ENCODE assay signal across 10 cellular contexts in genomic region chr18:62339106-62339988, GRCh38. TPM values are rescaled to one million over a fixed set of nuclear protein-coding genes. Genes with fewer than 3 reads are reported as not detected.
DNase-seq lines count a peak whose midpoint lies in the region; ATAC-seq and TF ChIP-seq lines count a peak whose summit lies in the region.
"Had no signal": no experiment of that assay in that cellular context is flagged by ENCODE, and none has a peak within 500 bp of the region (broad histone marks: within the 10 kb centered on the region; RNA-seq: fewer than 3 reads in every experiment).

No MANE protein-coding gene starts in this region.

- in situ Hi-C loops in brain microvascular endothelial cell (cut with HindIII; ENCODE audit: low pct_ligation_motif_present, low sequenced_read_pairs): no loop called here

- H3K4me3 ChIP-seq in brain microvascular endothelial cell (ENCODE audit: low read depth, low read length) (no peak overlapping the region), testis (no peak overlapping the region)
- H3K4me3 ChIP-seq: skin epidermis had no signal

- peaks cover 24% of the 10 kb centered on the region for H3K4me1 Mint-ChIP-seq in activated CD4-positive, alpha-beta T cell treated with anti-CD3 and anti-CD28 coated beads for 36 hours
- H3K4me1 Mint-ChIP-seq in glutamatergic neuron (ENCODE audit: low read depth, unreplicated experiment): no peaks in the 10 kb centered on the region

- no peaks in the 10 kb centered on the region for H3K9me3 Mint-ChIP-seq in activated CD4-positive, alpha-beta T cell treated with anti-CD3 and anti-CD28 coated beads for 36 hours (ENCODE audit: low read depth)
- no peaks in the 10 kb centered on the region for H3K9me3 Mint-ChIP-seq in glutamatergic neuron (ENCODE audit: unreplicated experiment)

- 68 to 74% methylated on average over 15 of the region's 15 CpGs for WGBS in testis, 2 donors

- H3K36me3 ChIP-seq in brain microvascular endothelial cell (replicated peaks): no peaks in the 10 kb centered on the region
- no peaks in the 10 kb centered on the region for H3K36me3 ChIP-seq in testis (ENCODE audit: low read depth, missing control alignments)

- no peak overlapping the region for H3K27ac ChIP-seq in brain microvascular endothelial cell
- no peak overlapping the region for H3K27ac ChIP-seq in testis
- H3K27ac ChIP-seq: skin epidermis had no signal

- intact Hi-C loops in activated CD4-positive, alpha-beta T cell treated with anti-CD3 and anti-CD28 coated beads for 36 hours (cut with DNase I, micrococcal nuclease): loop anchor here in 1 of 2 experiments (1.0 kb wide), 1 partner anchor 13 kb away; no protein-coding TSS in a partner anchor
- intact Hi-C loops in testis (cut with DNase I; ENCODE audit: low total_unique reads): no loop called here

- TF ChIP-seq CTCF in brain microvascular endothelial cell (IDR thresholded peaks at IDR 0.05; ENCODE audit: low read depth, low read length, missing control alignments) (no peak), testis (IDR thresholded peaks at IDR 0.05) (no peak), glutamatergic neuron (IDR thresholded peaks at IDR 0.05; ENCODE audit: partially characterized antibody, unreplicated experiment) (no peak)

- peaks cover 19% of the 10 kb centered on the region for H3K27me3 Mint-ChIP-seq in activated CD4-positive, alpha-beta T cell treated with anti-CD3 and anti-CD28 coated beads for 36 hours
- H3K27me3 Mint-ChIP-seq in glutamatergic neuron (ENCODE audit: unreplicated experiment): peaks cover 4% of the 10 kb centered on the region

- POLR2A ChIA-PET in activated CD4-positive, alpha-beta T cell treated with anti-CD3 and anti-CD28 coated beads for 36 hours (lab: Charles Lee): interaction anchor here (1.0 kb wide), 1 partner anchor 29 kb away, joined by 3 read pairs; no protein-coding TSS in a partner anchor

- no peaks in the 10 kb centered on the region for H3K9me3 ChIP-seq in testis

- H3K27me3 ChIP-seq in brain microvascular endothelial cell (replicated peaks): no peaks in the 10 kb centered on the region
- no peaks in the 10 kb centered on the region for H3K27me3 ChIP-seq in testis

- peak overlapping the region; percentile 7 for H3K4me3 Mint-ChIP-seq in activated CD4-positive, alpha-beta T cell treated with anti-CD3 and anti-CD28 coated beads for 36 hours
- no peak overlapping the region for H3K4me3 Mint-ChIP-seq in glutamatergic neuron (ENCODE audit: unreplicated experiment)

- peaks cover 11% of the 10 kb centered on the region for H3K4me1 ChIP-seq in testis

- peak; percentile 56 for DNase-seq in activated CD4-positive, alpha-beta T cell treated with anti-CD3 and anti-CD28 coated beads for 36 hours
- no peak for DNase-seq in activated CD4-positive, alpha-beta T cell treated with anti-CD3 and anti-CD28 coated beads, Interleukin-2, amount 50 U/mL, for 4 hours
- DNase-seq in MV-4-11 (lab: John Stamatoyannopoulos, UW) (peak; percentile 17), brain microvascular endothelial cell (peak; percentile 76), non-pigmented ciliary epithelial cell (ENCODE audit: low read depth) (peak; percentile 43), NCI-H1436 (lab: John Stamatoyannopoulos, UW) (no peak), testis (no peak), glutamatergic neuron (no peak)
- DNase-seq: activated gamma-delta T cell treated with Interleukin-2 at 50 U/mL for 16 hours had no signal

- CTCF ChIA-PET in activated CD4-positive, alpha-beta T cell treated with anti-CD3 and anti-CD28 coated beads for 36 hours (lab: Charles Lee): interaction anchor here (0.7 to 2.5 kb wide), 3 partner anchors 10 to 15 kb away, joined by 4 to 11 read pairs (median 7); no protein-coding TSS in a partner anchor

- ATAC-seq in activated CD4-positive, alpha-beta T cell treated with anti-CD3 and anti-CD28 coated beads for 36 hours: peak; percentile 98

- H3K36me3 Mint-ChIP-seq in activated CD4-positive, alpha-beta T cell treated with anti-CD3 and anti-CD28 coated beads for 36 hours (ENCODE audit: low read depth): no peaks in the 10 kb centered on the region
- H3K36me3 Mint-ChIP-seq in glutamatergic neuron (ENCODE audit: unreplicated experiment): no peaks in the 10 kb centered on the region

- no peak for TF ChIP-seq POLR2A in testis (IDR thresholded peaks at IDR 0.05)

- peak overlapping the region; percentile 72 for H3K27ac Mint-ChIP-seq in activated CD4-positive, alpha-beta T cell treated with anti-CD3 and anti-CD28 coated beads for 36 hours
- H3K27ac Mint-ChIP-seq in glutamatergic neuron (ENCODE audit: unreplicated experiment): no peak overlapping the region

RNA-seq across cellular contexts. Expression of gene TNFRSF11A, which starts 14.2 kb away (rescaled TPM):
- total RNA-seq in activated CD4-positive, alpha-beta T cell treated with anti-CD3 and anti-CD28 coated beads for 36 hours: 1 to 10 TPM; 6.9 to 9.3 TPM
- total RNA-seq in testis: 1 to 10 TPM; 2.4 to 3.0 TPM
- 3.3 TPM for polyA plus RNA-seq in testis (ENCODE audit: insufficient read depth, low read depth, low replicate concordance)
- total RNA-seq in glutamatergic neuron (ENCODE audit: unreplicated experiment): 1.2 TPM

Comparison
In these comparisons a context has a peak if more than half of its experiments do, and no peak if none do; other contexts are left out.
1. DNase-seq: peak in activated CD4-positive, alpha-beta T cell treated with anti-CD3 and anti-CD28 coated beads for 36 hours (single experiment), MV-4-11 (single experiment), brain microvascular endothelial cell (single experiment) and non-pigmented ciliary epithelial cell (single experiment); none in activated CD4-positive, alpha-beta T cell treated with anti-CD3 and anti-CD28 coated beads, Interleukin-2, amount 50 U/mL, for 4 hours (0 of 2), NCI-H1436 (single experiment), testis (single experiment) and glutamatergic neuron (single experiment).